Comparison of ENCODE assay signal across 25 cellular contexts in genomic region chr1:224920930-224921329, GRCh38.
"Had no signal": no experiment of that assay in that cellular context is flagged by ENCODE, and none has a peak within 500 bp of the region (broad histone marks: within the 10 kb centered on the region; RNA-seq: fewer than 3 reads in every experiment).

No MANE protein-coding gene starts in this region.

- H3K9me3 ChIP-seq: esophagus squamous epithelium, gastrocnemius medialis, heart right ventricle, left lung, lower lobe of right lung had no signal

- DNase-seq: cortex of kidney; effector CD8-positive, alpha-beta T cell; effector memory CD8-positive, alpha-beta T cell; endodermal cell; erythroblast; esophagus squamous epithelium; foreskin fibroblast; foreskin melanocyte; gastrocnemius medialis; glutamatergic neuron; head of caudate nucleus; heart right ventricle; hippocampal formation; left cardiac atrium; left ventricle myocardium superior; lower lobe of right lung; mesendoderm; midbrain had no signal

- H3K36me3 ChIP-seq: esophagus squamous epithelium, gastrocnemius medialis, heart right ventricle, left lung, lower lobe of right lung had no signal

- FAIRE-seq: colon, endometrium, islet of Langerhans, keratinocyte had no signal

- H3K4me1 Mint-ChIP-seq: endodermal cell had no signal

- H3K27ac Mint-ChIP-seq: dendritic cell treated with granulocyte-macrophage colony-stimulating factor and Interleukin-4, amounts not matched to agents 40 ng/mL and 50 ng/mL, for 4 days; effector memory CD8-positive, alpha-beta T cell; endodermal cell had no signal

- H3K9me3 Mint-ChIP-seq: dendritic cell treated with granulocyte-macrophage colony-stimulating factor and Interleukin-4, amounts not matched to agents 40 ng/mL and 50 ng/mL, for 4 days; effector memory CD8-positive, alpha-beta T cell; endodermal cell had no signal

- H3K4me3 ChIP-seq: esophagus squamous epithelium, gastrocnemius medialis, heart right ventricle, left lung, lower lobe of right lung had no signal

- H3K4me3 Mint-ChIP-seq: dendritic cell treated with granulocyte-macrophage colony-stimulating factor and Interleukin-4, amounts not matched to agents 40 ng/mL and 50 ng/mL, for 4 days; effector memory CD8-positive, alpha-beta T cell; endodermal cell had no signal

- H3K27me3 ChIP-seq: esophagus squamous epithelium, gastrocnemius medialis, left lung had no signal

- H3K4me1 ChIP-seq: esophagus squamous epithelium, gastrocnemius medialis, heart right ventricle, left lung, lower lobe of right lung had no signal

- H3K27ac ChIP-seq: epithelial cell of prostate, esophagus squamous epithelium, gastrocnemius medialis, heart right ventricle, left lung, lower lobe of right lung had no signal
